ENCODE assay signal across 8 cellular contexts in genomic region chr18:49055787-49056186, GRCh38.
DNase-seq lines count a peak whose midpoint lies in the region; ATAC-seq and TF ChIP-seq lines count a peak whose summit lies in the region.

No MANE protein-coding gene starts in this region.

- no peaks in the 10 kb centered on the region for H3K36me3 Mint-ChIP-seq in MCF 10A (ENCODE audit: insufficient read depth, unreplicated experiment)
- peaks cover 4% of the 10 kb centered on the region for H3K36me3 Mint-ChIP-seq in activated naive CD8-positive, alpha-beta T cell treated with anti-CD3 and anti-CD28 coated beads, Interleukin-2, amount 50 U/mL, for 24 hours (ENCODE audit: low read depth)

- intact Hi-C loops in MCF 10A (cut with micrococcal nuclease), result loop anchor here (10.0 kb wide), 1 partner anchor 119 kb away; no protein-coding TSS in a partner anchor
- intact Hi-C loops in breast epithelium (cut with DNase I; ENCODE audit: low total_unique reads), result no loop called here
- intact Hi-C loops in A673 (cut with micrococcal nuclease; ENCODE audit: unreplicated experiment), result no loop called here

- H3K9me3 ChIP-seq in breast epithelium (no peaks in the 10 kb centered on the region), muscle layer of duodenum (ENCODE audit: control insufficient read depth in 1 of 2, low read length in 2 of 2) (no peaks in the 10 kb centered on the region), A673 (ENCODE audit: low read depth, low read length, poor library complexity, severe bottlenecking) (no peaks in the 10 kb centered on the region)

- TF ChIP-seq POLR2A in breast epithelium (IDR thresholded peaks at IDR 0.05), result no peak

- H3K4me1 Mint-ChIP-seq in MCF 10A (ENCODE audit: insufficient read depth, unreplicated experiment), result peaks cover 5% of the 10 kb centered on the region
- H3K4me1 Mint-ChIP-seq in activated naive CD8-positive, alpha-beta T cell treated with anti-CD3 and anti-CD28 coated beads, Interleukin-2, amount 50 U/mL, for 24 hours, result peaks cover 49% of the 10 kb centered on the region

- H3K27me3 ChIP-seq in breast epithelium, result no peaks in the 10 kb centered on the region
- H3K27me3 ChIP-seq in muscle layer of duodenum (ENCODE audit: low read depth, low read length), result no peaks in the 10 kb centered on the region
- no peaks in the 10 kb centered on the region for H3K27me3 ChIP-seq in A673 (replicated peaks; ENCODE audit: insufficient read depth, low read depth, low read length, poor library complexity)

- CTCF ChIA-PET in MCF 10A (lab: Yijun Ruan, JAX), result interaction anchor here (0.6 kb wide), 1 partner anchor 45 kb away, joined by 3 read pairs; no protein-coding TSS in a partner anchor
- CTCF ChIA-PET in A673 (lab: Charles Lee), result no interaction called here

- POLR2A ChIA-PET in MCF 10A (lab: Yijun Ruan, JAX) (no interaction called here), A673 (lab: Charles Lee; ENCODE audit: low non-redundant PET) (no interaction called here)

- BruUV-seq in MCF 10A (replicated peaks; lab: Mats Ljungman, UMichigan), result no TSS peak
- BruUV-seq in A673 (replicated peaks; lab: Mats Ljungman, UMichigan), result no TSS peak

- peak overlapping the region; percentile 10 for H3K27ac Mint-ChIP-seq in MCF 10A (ENCODE audit: low read depth, unreplicated experiment)
- H3K27ac Mint-ChIP-seq in activated naive CD8-positive, alpha-beta T cell treated with anti-CD3 and anti-CD28 coated beads, Interleukin-2, amount 50 U/mL, for 24 hours, result peak overlapping the region; percentile 55

- no peaks in the 10 kb centered on the region for H3K9me3 Mint-ChIP-seq in MCF 10A (ENCODE audit: unreplicated experiment)
- H3K9me3 Mint-ChIP-seq in activated naive CD8-positive, alpha-beta T cell treated with anti-CD3 and anti-CD28 coated beads, Interleukin-2, amount 50 U/mL, for 24 hours, result no peaks in the 10 kb centered on the region

- peak; percentile 85 for ATAC-seq in activated naive CD8-positive, alpha-beta T cell treated with anti-CD3 and anti-CD28 coated beads, Interleukin-2, amount 50 U/mL, for 24 hours
- ATAC-seq in HG03025 (IDR thresholded peaks at IDR 0.05; ENCODE audit: low FRiP score, unreplicated experiment), result no peak

- H3K27ac ChIP-seq in breast epithelium, result peak overlapping the region in 1 of 2 donors; percentile 67
- peak overlapping the region; percentile 46 for H3K27ac ChIP-seq in muscle layer of duodenum (ENCODE audit: low read length)
- H3K27ac ChIP-seq in A673 (ENCODE audit: low read depth, low read length, poor library complexity, severe bottlenecking), result no peak overlapping the region

- TF ChIP-seq CTCF in MCF 10A (IDR thresholded peaks at IDR 0.05; ENCODE audit: unreplicated experiment) (no peak), breast epithelium (IDR thresholded peaks at IDR 0.05) (no peak), A673 (conservative IDR thresholded peaks at IDR 0.05; ENCODE audit: low read depth, low read length) (no peak)

- H3K4me3 Mint-ChIP-seq in MCF 10A (ENCODE audit: unreplicated experiment), result peak overlapping the region; percentile 23
- H3K4me3 Mint-ChIP-seq in activated naive CD8-positive, alpha-beta T cell treated with anti-CD3 and anti-CD28 coated beads, Interleukin-2, amount 50 U/mL, for 24 hours, result no peak overlapping the region

- no peak overlapping the region for H3K4me3 ChIP-seq in breast epithelium
- H3K4me3 ChIP-seq in muscle layer of duodenum (ENCODE audit: low read depth in 1 of 2, low read length in 2 of 2), result no peak overlapping the region
- no peak overlapping the region for H3K4me3 ChIP-seq in A673 (ENCODE audit: low read depth, low read length, poor library complexity, severe bottlenecking)

- DNase-seq in MCF 10A (ENCODE audit: unreplicated experiment) (peak; percentile 75), breast epithelium (ENCODE audit: low spot score in 2 of 2) (no peak), LHCN-M2 (ENCODE audit: low read depth) (peak; percentile 96), DMS 273 treated with DMSO at 0.1 percent for 48 hours (lab: John Stamatoyannopoulos, UW) (no peak), A673 (ENCODE audit: low spot score) (no peak)
- DNase-seq in activated naive CD8-positive, alpha-beta T cell treated with anti-CD3 and anti-CD28 coated beads, Interleukin-2, amount 50 U/mL, for 24 hours, result peak; percentile 57

- no peaks in the 10 kb centered on the region for H3K36me3 ChIP-seq in breast epithelium
- peaks cover 0 to 3% of the 10 kb centered on the region in 2 donors for H3K36me3 ChIP-seq in muscle layer of duodenum (ENCODE audit: control insufficient read depth in 1 of 2, insufficient read depth in 2 of 2, low read length in 2 of 2)
- H3K36me3 ChIP-seq in A673 (ENCODE audit: insufficient read depth, low read length, poor library complexity, severe bottlenecking), result no peaks in the 10 kb centered on the region

- H3K27me3 Mint-ChIP-seq in MCF 10A (ENCODE audit: insufficient read depth, unreplicated experiment), result no peaks in the 10 kb centered on the region
- H3K27me3 Mint-ChIP-seq in activated naive CD8-positive, alpha-beta T cell treated with anti-CD3 and anti-CD28 coated beads, Interleukin-2, amount 50 U/mL, for 24 hours, result no peaks in the 10 kb centered on the region

- H3K4me1 ChIP-seq in breast epithelium, result no peaks in the 10 kb centered on the region
- peaks cover 0 to 13% of the 10 kb centered on the region in 2 donors for H3K4me1 ChIP-seq in muscle layer of duodenum (ENCODE audit: control insufficient read depth in 1 of 2, insufficient read depth in 2 of 2, low read length in 2 of 2)
- H3K4me1 ChIP-seq in A673 (ENCODE audit: insufficient read depth, low read length, poor library complexity, severe bottlenecking), result peaks cover 3% of the 10 kb centered on the region

Comparison
In these comparisons a context has a peak if more than half of its experiments do, and no peak if none do; other contexts are left out.
1. DNase-seq: peak in MCF 10A (single experiment), LHCN-M2 (single experiment) and activated naive CD8-positive, alpha-beta T cell treated with anti-CD3 and anti-CD28 coated beads, Interleukin-2, amount 50 U/mL, for 24 hours (single experiment); none in breast epithelium (0 of 2), DMS 273 treated with DMSO at 0.1 percent for 48 hours (single experiment) and A673 (single experiment).